In genomic region chr15:45200799-45201556, GRCh38 we compare ENCODE assay signal across 1 cellular context.
TF ChIP-seq lines count a peak whose summit lies in the region.

No MANE protein-coding gene starts in this region.

TF ChIP-seq in HepG2, 621 proteins besides CTCF, POLR2A, EP300 and RAD21 (continued from another document and continues in another):
- no peak for TF ChIP-seq ZNF318 (CRISPR knock-in tag; IDR thresholded peaks at IDR 0.05)
- TF ChIP-seq CBX5 (CRISPR knock-in tag; IDR thresholded peaks at IDR 0.05; ENCODE audit: borderline replicate concordance) = peak; percentile 76
- peak; percentile 72 for TF ChIP-seq ZNF317 (CRISPR knock-in tag; IDR thresholded peaks at IDR 0.05)
- no peak; the same call in 1 of the 2 replicates for TF ChIP-seq ZNF672 (CRISPR knock-in tag; IDR thresholded peaks at IDR 0.05)
- peak; percentile 60 for TF ChIP-seq CBX1 (IDR thresholded peaks at IDR 0.05; ENCODE audit: low read depth)
- peak; percentile 39; the same call in 1 of the 2 replicates for TF ChIP-seq ZMYM2 (CRISPR knock-in tag; IDR thresholded peaks at IDR 0.05)
- peak; percentile 61; the same call in 1 of the 2 replicates for TF ChIP-seq AHDC1 (CRISPR knock-in tag; IDR thresholded peaks at IDR 0.05; ENCODE audit: borderline replicate concordance)
- TF ChIP-seq NR2F1 (CRISPR knock-in tag; IDR thresholded peaks at IDR 0.05) = no peak
- no peak for TF ChIP-seq FUBP1 (CRISPR knock-in tag; IDR thresholded peaks at IDR 0.05; ENCODE audit: borderline replicate concordance)
- no peak for TF ChIP-seq ZNF678 (CRISPR knock-in tag; IDR thresholded peaks at IDR 0.05)
- TF ChIP-seq ARNT (IDR thresholded peaks at IDR 0.05) = no peak
- no peak for TF ChIP-seq TCF7L2 (IDR thresholded peaks at IDR 0.05; ENCODE audit: low read depth, low read length)
- no peak for TF ChIP-seq GLI4 (CRISPR knock-in tag; IDR thresholded peaks at IDR 0.05; ENCODE audit: borderline replicate concordance)
- TF ChIP-seq HNRNPUL1 (IDR thresholded peaks at IDR 0.05; ENCODE audit: low read depth, low read length) = no peak
- TF ChIP-seq PBX3 (CRISPR knock-in tag; IDR thresholded peaks at IDR 0.05; ENCODE audit: borderline replicate concordance) = no peak
- peak; percentile 39; the same call in 1 of the 2 replicates for TF ChIP-seq ZBTB44 (CRISPR knock-in tag; IDR thresholded peaks at IDR 0.05)
- TF ChIP-seq SNAPC4 (CRISPR knock-in tag; IDR thresholded peaks at IDR 0.05) = peak; percentile 21; the same call in 1 of the 2 replicates
- TF ChIP-seq ATF1 (CRISPR knock-in tag; IDR thresholded peaks at IDR 0.05) = no peak; the same call in 1 of the 2 replicates
- no peak for TF ChIP-seq PAX8 (CRISPR knock-in tag; IDR thresholded peaks at IDR 0.05; ENCODE audit: borderline replicate concordance)
- TF ChIP-seq ZNF501 (CRISPR knock-in tag; IDR thresholded peaks at IDR 0.05) = peak; percentile 92
- no peak for TF ChIP-seq ZNF552 (CRISPR knock-in tag; IDR thresholded peaks at IDR 0.05; ENCODE audit: borderline replicate concordance)
- TF ChIP-seq ZSCAN21 (CRISPR knock-in tag; IDR thresholded peaks at IDR 0.05; ENCODE audit: borderline replicate concordance) = peak; percentile 85
- TF ChIP-seq BRCA1 (CRISPR knock-in tag; IDR thresholded peaks at IDR 0.05) = no peak
- TF ChIP-seq CSRNP1 (CRISPR knock-in tag; IDR thresholded peaks at IDR 0.05) = no peak
